ENCODE assay signal across 21 cellular contexts in the genomic region with DNA sequence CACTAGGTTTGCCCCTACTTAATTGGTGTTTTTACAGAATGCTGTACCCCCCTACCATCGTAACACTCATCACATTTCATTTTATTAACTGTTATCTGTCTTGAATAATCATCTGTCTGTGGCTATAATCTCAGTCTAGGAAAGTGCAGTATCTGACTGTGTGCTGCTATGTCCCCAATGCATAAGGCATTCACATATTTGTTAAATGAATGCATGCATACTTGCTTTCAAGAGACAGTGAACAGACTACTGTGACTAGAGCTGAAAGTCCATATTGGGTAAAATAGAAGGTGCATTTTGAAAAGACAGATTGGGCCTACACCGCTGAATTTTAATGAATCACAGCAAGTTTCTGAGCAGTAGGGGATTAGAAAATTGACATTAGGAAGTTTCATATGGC.
DNase-seq lines count a peak whose midpoint lies in the region; ATAC-seq and TF ChIP-seq lines count a peak whose summit lies in the region.
"Had no signal": no experiment of that assay in that cellular context is flagged by ENCODE, and none has a peak within 500 bp of the region (broad histone marks: within the 10 kb centered on the region; RNA-seq: fewer than 3 reads in every experiment).

No MANE protein-coding gene starts in this region.

- H3K9me3 ChIP-seq in Peyer's patch = no peaks in the 10 kb centered on the region
- H3K9me3 ChIP-seq: mucosa of descending colon, SJSA1 had no signal

- intact Hi-C loops in MCF 10A (cut with micrococcal nuclease) = no loop called here

- H3K4me3 Mint-ChIP-seq in MCF 10A (ENCODE audit: unreplicated experiment) = no peak overlapping the region
- H3K4me3 Mint-ChIP-seq: activated naive CD8-positive, alpha-beta T cell treated with anti-CD3 and anti-CD28 coated beads, Interleukin-2, amount 50 U/mL, for 24 hours had no signal

- BruUV-seq in MCF 10A (replicated peaks; lab: Mats Ljungman, UMichigan) = no TSS peak

- H3K4me1 ChIP-seq in Peyer's patch = no peaks in the 10 kb centered on the region

- peaks cover 0 to 5% (median 0%) of the 10 kb centered on the region in 3 donors for H3K36me3 ChIP-seq in Peyer's patch
- H3K36me3 ChIP-seq: SJSA1 had no signal

- DNase-seq in AG04449 (ENCODE audit: low read depth, low spot score) (peak; percentile 63), RPMI7951 (ENCODE audit: low read depth) (peak; percentile 14), coronary artery (ENCODE audit: low spot score) (no peak), myocyte (ENCODE audit: low read depth) (peak; percentile 9), midbrain (lab: John Stamatoyannopoulos, UW) (no peak), MCF 10A (ENCODE audit: unreplicated experiment) (no peak), Peyer's patch (no peak)
- DNase-seq: 8988T; activated CD8-positive, alpha-beta memory T cell treated with anti-CD3 and anti-CD28 coated beads for 24 hours; activated naive CD8-positive, alpha-beta T cell treated with anti-CD3 and anti-CD28 coated beads, Interleukin-2, amount 50 U/mL, for 24 hours; foreskin melanocyte; GF-D8; mucosa of descending colon; NCI-H2171; NCI-H774; nucleus accumbens; PC-9; stimulated activated CD4-positive, alpha-beta T cell treated with anti-CD3 and anti-CD28 coated beads, Interleukin-4, amount 100 ng/mL, for 1 hour had no signal

- H3K36me3 Mint-ChIP-seq in MCF 10A (ENCODE audit: insufficient read depth, unreplicated experiment) = peaks cover 19% of the 10 kb centered on the region

- TF ChIP-seq CTCF in AG04449 (IDR thresholded peaks at IDR 0.05; ENCODE audit: insufficient read depth, low read length, missing control alignments) (no peak), coronary artery (IDR thresholded peaks at IDR 0.05) (no peak), MCF 10A (IDR thresholded peaks at IDR 0.05; ENCODE audit: unreplicated experiment) (no peak), Peyer's patch (IDR thresholded peaks at IDR 0.05) (no peak)

- ATAC-seq in GM19395 (IDR thresholded peaks at IDR 0.05; ENCODE audit: unreplicated experiment) = no peak
- ATAC-seq: activated naive CD8-positive, alpha-beta T cell treated with anti-CD3 and anti-CD28 coated beads, Interleukin-2, amount 50 U/mL, for 24 hours; mucosa of descending colon had no signal

- H3K27me3 Mint-ChIP-seq in MCF 10A (ENCODE audit: insufficient read depth, unreplicated experiment) = no peaks in the 10 kb centered on the region
- H3K27me3 Mint-ChIP-seq: activated naive CD8-positive, alpha-beta T cell treated with anti-CD3 and anti-CD28 coated beads, Interleukin-2, amount 50 U/mL, for 24 hours had no signal

- H3K9me3 Mint-ChIP-seq in MCF 10A (ENCODE audit: unreplicated experiment) = no peaks in the 10 kb centered on the region
- H3K9me3 Mint-ChIP-seq: activated naive CD8-positive, alpha-beta T cell treated with anti-CD3 and anti-CD28 coated beads, Interleukin-2, amount 50 U/mL, for 24 hours had no signal

- H3K27ac ChIP-seq in coronary artery (peak overlapping the region; percentile 46 to 81), Peyer's patch (peak overlapping the region in 1 of 4 donors; percentile 4)
- H3K27ac ChIP-seq: C4-2B, PC-9, SJSA1 had no signal

- H3K4me3 ChIP-seq in AG04449 (ENCODE audit: low read depth, low read length) = no peak overlapping the region
- H3K4me3 ChIP-seq in coronary artery = no peak overlapping the region
- no peak overlapping the region for H3K4me3 ChIP-seq in Peyer's patch
- H3K4me3 ChIP-seq: mucosa of descending colon, PC-9, SJSA1 had no signal

- CTCF ChIA-PET in AG04449 (lab: Yijun Ruan, JAX) (interaction anchor here (1.5 to 2.0 kb wide), 3 partner anchors 10 to 49 kb away, joined by 3 to 6 read pairs (median 4); no protein-coding TSS in a partner anchor), MCF 10A (lab: Yijun Ruan, JAX) (no interaction called here)

- H3K27ac Mint-ChIP-seq in MCF 10A (ENCODE audit: low read depth, unreplicated experiment) = no peak overlapping the region
- H3K27ac Mint-ChIP-seq: activated naive CD8-positive, alpha-beta T cell treated with anti-CD3 and anti-CD28 coated beads, Interleukin-2, amount 50 U/mL, for 24 hours had no signal

- no peaks in the 10 kb centered on the region for H3K27me3 ChIP-seq in Peyer's patch
- H3K27me3 ChIP-seq: SJSA1 had no signal

- H3K4me1 Mint-ChIP-seq in MCF 10A (ENCODE audit: insufficient read depth, unreplicated experiment) = no peaks in the 10 kb centered on the region
- H3K4me1 Mint-ChIP-seq: activated naive CD8-positive, alpha-beta T cell treated with anti-CD3 and anti-CD28 coated beads, Interleukin-2, amount 50 U/mL, for 24 hours had no signal

- POLR2A ChIA-PET in AG04449 (lab: Yijun Ruan, JAX) = no interaction called here
- POLR2A ChIA-PET in MCF 10A (lab: Yijun Ruan, JAX) = interaction anchor here (1.2 kb wide), 1 partner anchor 9 kb away, joined by 4 read pairs; no protein-coding TSS in a partner anchor

- TF ChIP-seq POLR2A in Peyer's patch (IDR thresholded peaks at IDR 0.05) = no peak

Comparison
In these comparisons a context has a peak if more than half of its experiments do, and no peak if none do; other contexts are left out.
1. DNase-seq: peak in AG04449 (single experiment), RPMI7951 (single experiment) and myocyte (single experiment); none in coronary artery (single experiment), midbrain (single experiment), MCF 10A (single experiment) and Peyer's patch (0 of 3).